1 cellular context compared by ENCODE assay signal in the genomic region with DNA sequence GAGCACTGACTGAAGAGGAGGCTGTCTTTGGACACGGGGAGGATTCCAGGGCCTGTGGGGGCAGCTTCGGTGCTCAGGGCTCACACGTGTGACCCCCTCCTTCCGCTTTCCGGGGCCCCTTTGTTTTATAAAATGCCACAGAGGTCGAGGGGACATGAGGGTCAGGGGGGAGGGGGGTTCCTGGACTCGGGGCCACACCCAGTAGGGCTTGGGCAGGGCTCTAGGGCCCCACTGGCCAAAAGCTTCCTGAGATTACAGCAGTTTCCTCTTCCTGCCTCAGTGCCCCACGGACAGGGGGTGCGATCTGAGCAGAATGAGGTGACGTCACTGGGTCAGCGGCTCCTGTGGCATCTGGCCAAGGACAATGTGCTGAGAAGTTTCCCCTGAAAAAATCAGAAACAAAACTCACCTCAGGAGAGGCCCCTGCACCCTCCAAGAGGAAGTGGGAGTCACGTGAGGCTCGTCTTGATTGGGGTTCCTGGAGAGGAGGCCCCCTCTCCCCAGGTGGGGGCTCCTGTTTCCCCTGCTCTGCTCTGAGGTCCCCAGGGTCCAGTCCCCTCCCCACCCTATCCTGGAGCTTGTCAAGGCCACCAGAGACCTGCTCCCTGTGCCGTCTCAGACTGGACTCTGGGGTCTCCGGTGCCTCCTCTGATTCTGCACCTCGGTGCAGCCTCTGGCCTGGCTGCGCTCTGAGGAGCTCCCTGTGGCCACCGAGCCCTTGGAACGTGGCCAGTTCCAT.
TF ChIP-seq lines count a peak whose summit lies in the region.

No MANE protein-coding gene starts in this region.

TF ChIP-seq in K562, 482 proteins besides CTCF, POLR2A, EP300 and RAD21 (continued from another document and continues in another):
- TF ChIP-seq PCBP2 (IDR thresholded peaks at IDR 0.05; ENCODE audit: low read depth, low read length, poor library complexity, severe bottlenecking): no peak
- TF ChIP-seq, protein P1, sequence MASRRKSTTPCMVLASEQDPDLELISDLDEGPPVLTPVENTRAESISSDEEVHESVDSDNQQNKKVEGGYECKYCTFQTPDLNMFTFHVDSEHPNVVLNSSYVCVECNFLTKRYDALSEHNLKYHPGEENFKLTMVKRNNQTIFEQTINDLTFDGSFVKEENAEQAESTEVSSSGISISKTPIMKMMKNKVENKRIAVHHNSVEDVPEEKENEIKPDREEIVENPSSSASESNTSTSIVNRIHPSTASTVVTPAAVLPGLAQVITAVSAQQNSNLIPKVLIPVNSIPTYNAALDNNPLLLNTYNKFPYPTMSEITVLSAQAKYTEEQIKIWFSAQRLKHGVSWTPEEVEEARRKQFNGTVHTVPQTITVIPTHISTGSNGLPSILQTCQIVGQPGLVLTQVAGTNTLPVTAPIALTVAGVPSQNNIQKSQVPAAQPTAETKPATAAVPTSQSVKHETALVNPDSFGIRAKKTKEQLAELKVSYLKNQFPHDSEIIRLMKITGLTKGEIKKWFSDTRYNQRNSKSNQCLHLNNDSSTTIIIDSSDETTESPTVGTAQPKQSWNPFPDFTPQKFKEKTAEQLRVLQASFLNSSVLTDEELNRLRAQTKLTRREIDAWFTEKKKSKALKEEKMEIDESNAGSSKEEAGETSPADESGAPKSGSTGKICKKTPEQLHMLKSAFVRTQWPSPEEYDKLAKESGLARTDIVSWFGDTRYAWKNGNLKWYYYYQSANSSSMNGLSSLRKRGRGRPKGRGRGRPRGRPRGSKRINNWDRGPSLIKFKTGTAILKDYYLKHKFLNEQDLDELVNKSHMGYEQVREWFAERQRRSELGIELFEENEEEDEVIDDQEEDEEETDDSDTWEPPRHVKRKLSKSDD (conservative IDR thresholded peaks at IDR 0.05; ENCODE audit: low read length): no peak
- TF ChIP-seq ARID2 (IDR thresholded peaks at IDR 0.05): no peak
- TF ChIP-seq ZNF263 (CRISPR knock-in tag; IDR thresholded peaks at IDR 0.05; ENCODE audit: borderline replicate concordance): no peak
- TF ChIP-seq, protein P2, sequence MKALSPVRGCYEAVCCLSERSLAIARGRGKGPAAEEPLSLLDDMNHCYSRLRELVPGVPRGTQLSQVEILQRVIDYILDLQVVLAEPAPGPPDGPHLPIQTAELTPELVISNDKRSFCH (CRISPR knock-in tag; IDR thresholded peaks at IDR 0.05): no peak
- TF ChIP-seq, protein P2 (tag; IDR thresholded peaks at IDR 0.05): peak; percentile 59; the same call in 1 of the 2 replicates
- TF ChIP-seq, protein P3, sequence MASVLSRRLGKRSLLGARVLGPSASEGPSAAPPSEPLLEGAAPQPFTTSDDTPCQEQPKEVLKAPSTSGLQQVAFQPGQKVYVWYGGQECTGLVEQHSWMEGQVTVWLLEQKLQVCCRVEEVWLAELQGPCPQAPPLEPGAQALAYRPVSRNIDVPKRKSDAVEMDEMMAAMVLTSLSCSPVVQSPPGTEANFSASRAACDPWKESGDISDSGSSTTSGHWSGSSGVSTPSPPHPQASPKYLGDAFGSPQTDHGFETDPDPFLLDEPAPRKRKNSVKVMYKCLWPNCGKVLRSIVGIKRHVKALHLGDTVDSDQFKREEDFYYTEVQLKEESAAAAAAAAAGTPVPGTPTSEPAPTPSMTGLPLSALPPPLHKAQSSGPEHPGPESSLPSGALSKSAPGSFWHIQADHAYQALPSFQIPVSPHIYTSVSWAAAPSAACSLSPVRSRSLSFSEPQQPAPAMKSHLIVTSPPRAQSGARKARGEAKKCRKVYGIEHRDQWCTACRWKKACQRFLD (CRISPR knock-in tag; IDR thresholded peaks at IDR 0.05): peak; percentile 74
- TF ChIP-seq MBD2 (IDR thresholded peaks at IDR 0.05; ENCODE audit: borderline replicate concordance, low read depth): no peak
- TF ChIP-seq, protein P4, sequence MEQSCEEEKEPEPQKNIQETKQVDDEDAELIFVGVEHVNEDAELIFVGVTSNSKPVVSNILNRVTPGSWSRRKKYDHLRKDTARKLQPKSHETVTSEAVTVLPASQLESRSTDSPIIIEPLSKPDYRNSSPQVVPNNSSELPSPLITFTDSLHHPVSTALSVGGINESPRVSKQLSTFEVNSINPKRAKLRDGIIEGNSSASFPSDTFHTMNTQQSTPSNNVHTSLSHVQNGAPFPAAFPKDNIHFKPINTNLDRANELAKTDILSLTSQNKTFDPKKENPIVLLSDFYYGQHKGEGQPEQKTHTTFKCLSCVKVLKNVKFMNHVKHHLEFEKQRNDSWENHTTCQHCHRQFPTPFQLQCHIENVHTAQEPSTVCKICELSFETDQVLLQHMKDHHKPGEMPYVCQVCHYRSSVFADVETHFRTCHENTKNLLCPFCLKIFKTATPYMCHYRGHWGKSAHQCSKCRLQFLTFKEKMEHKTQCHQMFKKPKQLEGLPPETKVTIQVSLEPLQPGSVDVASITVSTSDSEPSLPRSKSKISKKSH (CRISPR knock-in tag; IDR thresholded peaks at IDR 0.05): no peak
- peak; percentile 74 for TF ChIP-seq CXXC5 (CRISPR knock-in tag; IDR thresholded peaks at IDR 0.05)
- TF ChIP-seq TSC22D4 (tag; IDR thresholded peaks at IDR 0.05): no peak
- no peak for TF ChIP-seq MCM7 (IDR thresholded peaks at IDR 0.05)
- peak; percentile 36; the same call in 1 of the 2 replicates for TF ChIP-seq BRD4 (IDR thresholded peaks at IDR 0.05)
- no peak for TF ChIP-seq SP1 (CRISPR knock-in tag; IDR thresholded peaks at IDR 0.05)
- TF ChIP-seq, protein P5, sequence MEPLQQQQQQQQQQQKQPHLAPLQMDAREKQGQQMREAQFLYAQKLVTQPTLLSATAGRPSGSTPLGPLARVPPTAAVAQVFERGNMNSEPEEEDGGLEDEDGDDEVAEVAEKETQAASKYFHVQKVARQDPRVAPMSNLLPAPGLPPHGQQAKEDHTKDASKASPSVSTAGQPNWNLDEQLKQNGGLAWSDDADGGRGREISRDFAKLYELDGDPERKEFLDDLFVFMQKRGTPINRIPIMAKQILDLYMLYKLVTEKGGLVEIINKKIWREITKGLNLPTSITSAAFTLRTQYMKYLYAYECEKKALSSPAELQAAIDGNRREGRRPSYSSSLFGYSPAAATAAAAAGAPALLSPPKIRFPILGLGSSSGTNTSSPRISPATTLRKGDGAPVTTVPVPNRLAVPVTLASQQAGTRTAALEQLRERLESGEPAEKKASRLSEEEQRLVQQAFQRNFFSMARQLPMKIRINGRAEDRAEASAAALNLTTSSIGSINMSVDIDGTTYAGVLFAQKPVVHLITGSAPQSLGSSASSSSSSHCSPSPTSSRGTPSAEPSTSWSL (CRISPR knock-in tag; IDR thresholded peaks at IDR 0.05; ENCODE audit: borderline replicate concordance): no peak
- TF ChIP-seq ZNF583 (CRISPR knock-in tag; IDR thresholded peaks at IDR 0.05): peak; percentile 80
- peak; percentile 38 for TF ChIP-seq SUPT5H (IDR thresholded peaks at IDR 0.05)
- peak; percentile 31 for TF ChIP-seq POLR2B (IDR thresholded peaks at IDR 0.05; ENCODE audit: low read depth, partially characterized antibody)
- peak in 1 of 2 experiments; percentile 28; a peak in 1 of 4 replicates for TF ChIP-seq TEAD1 (CRISPR knock-in tag; IDR thresholded peaks at IDR 0.05)
- peak; percentile 23 for TF ChIP-seq CHD4 (IDR thresholded peaks at IDR 0.05; ENCODE audit: insufficient read depth, insufficient replicate concordance, low read depth, low read length, poor library complexity, severe bottlenecking)
- TF ChIP-seq TOE1 (IDR thresholded peaks at IDR 0.05; ENCODE audit: borderline replicate concordance): peak; percentile 92
- TF ChIP-seq TOE1 (CRISPR knock-in tag; IDR thresholded peaks at IDR 0.05; ENCODE audit: borderline replicate concordance, low read depth): no peak
- TF ChIP-seq POLR3G (IDR thresholded peaks at IDR 0.05; ENCODE audit: extremely low read depth, insufficient read length, insufficient replicate concordance): no peak
- no peak for TF ChIP-seq RBM34 (IDR thresholded peaks at IDR 0.05; ENCODE audit: borderline replicate concordance, insufficient read depth, low read length)
- TF ChIP-seq STAT5A (IDR thresholded peaks at IDR 0.05; ENCODE audit: borderline replicate concordance, low read length): no peak
- no peak for TF ChIP-seq BDP1 (IDR thresholded peaks at IDR 0.05; ENCODE audit: insufficient read depth, insufficient read length)
- TF ChIP-seq U2AF1 (optimal IDR thresholded peaks at IDR 0.05; ENCODE audit: low read depth, low read length): no peak
- TF ChIP-seq, protein P6, sequence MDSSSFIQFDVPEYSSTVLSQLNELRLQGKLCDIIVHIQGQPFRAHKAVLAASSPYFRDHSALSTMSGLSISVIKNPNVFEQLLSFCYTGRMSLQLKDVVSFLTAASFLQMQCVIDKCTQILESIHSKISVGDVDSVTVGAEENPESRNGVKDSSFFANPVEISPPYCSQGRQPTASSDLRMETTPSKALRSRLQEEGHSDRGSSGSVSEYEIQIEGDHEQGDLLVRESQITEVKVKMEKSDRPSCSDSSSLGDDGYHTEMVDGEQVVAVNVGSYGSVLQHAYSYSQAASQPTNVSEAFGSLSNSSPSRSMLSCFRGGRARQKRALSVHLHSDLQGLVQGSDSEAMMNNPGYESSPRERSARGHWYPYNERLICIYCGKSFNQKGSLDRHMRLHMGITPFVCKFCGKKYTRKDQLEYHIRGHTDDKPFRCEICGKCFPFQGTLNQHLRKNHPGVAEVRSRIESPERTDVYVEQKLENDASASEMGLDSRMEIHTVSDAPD (CRISPR knock-in tag; IDR thresholded peaks at IDR 0.05): no peak
- no peak for TF ChIP-seq ERF (CRISPR knock-in tag; IDR thresholded peaks at IDR 0.05)
- TF ChIP-seq, protein P7, sequence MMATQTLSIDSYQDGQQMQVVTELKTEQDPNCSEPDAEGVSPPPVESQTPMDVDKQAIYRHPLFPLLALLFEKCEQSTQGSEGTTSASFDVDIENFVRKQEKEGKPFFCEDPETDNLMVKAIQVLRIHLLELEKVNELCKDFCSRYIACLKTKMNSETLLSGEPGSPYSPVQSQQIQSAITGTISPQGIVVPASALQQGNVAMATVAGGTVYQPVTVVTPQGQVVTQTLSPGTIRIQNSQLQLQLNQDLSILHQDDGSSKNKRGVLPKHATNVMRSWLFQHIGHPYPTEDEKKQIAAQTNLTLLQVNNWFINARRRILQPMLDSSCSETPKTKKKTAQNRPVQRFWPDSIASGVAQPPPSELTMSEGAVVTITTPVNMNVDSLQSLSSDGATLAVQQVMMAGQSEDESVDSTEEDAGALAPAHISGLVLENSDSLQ (IDR thresholded peaks at IDR 0.05): no peak
- TF ChIP-seq, protein P8, sequence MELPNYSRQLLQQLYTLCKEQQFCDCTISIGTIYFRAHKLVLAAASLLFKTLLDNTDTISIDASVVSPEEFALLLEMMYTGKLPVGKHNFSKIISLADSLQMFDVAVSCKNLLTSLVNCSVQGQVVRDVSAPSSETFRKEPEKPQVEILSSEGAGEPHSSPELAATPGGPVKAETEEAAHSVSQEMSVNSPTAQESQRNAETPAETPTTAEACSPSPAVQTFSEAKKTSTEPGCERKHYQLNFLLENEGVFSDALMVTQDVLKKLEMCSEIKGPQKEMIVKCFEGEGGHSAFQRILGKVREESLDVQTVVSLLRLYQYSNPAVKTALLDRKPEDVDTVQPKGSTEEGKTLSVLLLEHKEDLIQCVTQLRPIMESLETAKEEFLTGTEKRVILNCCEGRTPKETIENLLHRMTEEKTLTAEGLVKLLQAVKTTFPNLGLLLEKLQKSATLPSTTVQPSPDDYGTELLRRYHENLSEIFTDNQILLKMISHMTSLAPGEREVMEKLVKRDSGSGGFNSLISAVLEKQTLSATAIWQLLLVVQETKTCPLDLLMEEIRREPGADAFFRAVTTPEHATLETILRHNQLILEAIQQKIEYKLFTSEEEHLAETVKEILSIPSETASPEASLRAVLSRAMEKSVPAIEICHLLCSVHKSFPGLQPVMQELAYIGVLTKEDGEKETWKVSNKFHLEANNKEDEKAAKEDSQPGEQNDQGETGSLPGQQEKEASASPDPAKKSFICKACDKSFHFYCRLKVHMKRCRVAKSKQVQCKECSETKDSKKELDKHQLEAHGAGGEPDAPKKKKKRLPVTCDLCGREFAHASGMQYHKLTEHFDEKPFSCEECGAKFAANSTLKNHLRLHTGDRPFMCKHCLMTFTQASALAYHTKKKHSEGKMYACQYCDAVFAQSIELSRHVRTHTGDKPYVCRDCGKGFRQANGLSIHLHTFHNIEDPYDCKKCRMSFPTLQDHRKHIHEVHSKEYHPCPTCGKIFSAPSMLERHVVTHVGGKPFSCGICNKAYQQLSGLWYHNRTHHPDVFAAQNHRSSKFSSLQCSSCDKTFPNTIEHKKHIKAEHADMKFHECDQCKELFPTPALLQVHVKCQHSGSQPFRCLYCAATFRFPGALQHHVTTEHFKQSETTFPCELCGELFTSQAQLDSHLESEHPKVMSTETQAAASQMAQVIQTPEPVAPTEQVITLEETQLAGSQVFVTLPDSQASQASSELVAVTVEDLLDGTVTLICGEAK (IDR thresholded peaks at IDR 0.05): peak; percentile 14; the same call in 1 of the 2 replicates
- TF ChIP-seq, protein P8 (CRISPR knock-in tag; IDR thresholded peaks at IDR 0.05): no peak
- TF ChIP-seq, protein P9, sequence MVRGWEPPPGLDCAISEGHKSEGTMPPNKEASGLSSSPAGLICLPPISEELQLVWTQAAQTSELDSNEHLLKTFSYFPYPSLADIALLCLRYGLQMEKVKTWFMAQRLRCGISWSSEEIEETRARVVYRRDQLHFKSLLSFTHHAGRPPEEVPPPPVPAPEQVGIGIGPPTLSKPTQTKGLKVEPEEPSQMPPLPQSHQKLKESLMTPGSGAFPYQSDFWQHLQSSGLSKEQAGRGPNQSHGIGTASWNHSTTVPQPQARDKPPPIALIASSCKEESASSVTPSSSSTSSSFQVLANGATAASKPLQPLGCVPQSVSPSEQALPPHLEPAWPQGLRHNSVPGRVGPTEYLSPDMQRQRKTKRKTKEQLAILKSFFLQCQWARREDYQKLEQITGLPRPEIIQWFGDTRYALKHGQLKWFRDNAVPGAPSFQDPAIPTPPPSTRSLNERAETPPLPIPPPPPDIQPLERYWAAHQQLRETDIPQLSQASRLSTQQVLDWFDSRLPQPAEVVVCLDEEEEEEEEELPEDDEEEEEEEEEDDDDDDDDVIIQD (CRISPR knock-in tag; IDR thresholded peaks at IDR 0.05): no peak
- no peak for TF ChIP-seq HIVEP1 (CRISPR knock-in tag; IDR thresholded peaks at IDR 0.05)
